1 cellular context compared by ENCODE assay signal in genomic region chr6:157273756-157274088, GRCh38.
TF ChIP-seq lines count a peak whose summit lies in the region.

No MANE protein-coding gene starts in this region.

TF ChIP-seq in HEK293, 187 proteins besides CTCF, POLR2A, EP300 and RAD21 (continued from another document and continues in another):
- TF ChIP-seq ZSCAN5A (tag by site-specific recombination; IDR thresholded peaks at IDR 0.05) (no peak), ZNF214 (tag by site-specific recombination; IDR thresholded peaks at IDR 0.05; ENCODE audit: borderline replicate concordance) (no peak), ZNF416 (tag by site-specific recombination; IDR thresholded peaks at IDR 0.05) (no peak), ZNF664 (tag by site-specific recombination; IDR thresholded peaks at IDR 0.05) (no peak), ZNF148 (tag by site-specific recombination; IDR thresholded peaks at IDR 0.05; ENCODE audit: borderline replicate concordance) (no peak), ZNF548 (tag by site-specific recombination; IDR thresholded peaks at IDR 0.05) (no peak), PRDM1 (tag by site-specific recombination; IDR thresholded peaks at IDR 0.05) (no peak), MZF1 (tag by site-specific recombination; IDR thresholded peaks at IDR 0.05; ENCODE audit: borderline replicate concordance) (no peak), ZNF19 (tag by site-specific recombination; IDR thresholded peaks at IDR 0.05; ENCODE audit: low read depth) (no peak), ZNF114 (tag by site-specific recombination; IDR thresholded peaks at IDR 0.05) (no peak), ZNF610 (tag by site-specific recombination; IDR thresholded peaks at IDR 0.05; ENCODE audit: borderline replicate concordance) (no peak), ZSCAN30 (tag by site-specific recombination; IDR thresholded peaks at IDR 0.05) (no peak), ZNF292 (tag by site-specific recombination; IDR thresholded peaks at IDR 0.05; ENCODE audit: borderline replicate concordance, low read depth) (no peak), ZNF768 (tag by site-specific recombination; IDR thresholded peaks at IDR 0.05) (no peak), GLIS2 (tag by site-specific recombination; IDR thresholded peaks at IDR 0.05) (peak; percentile 87), ZNF585B (tag by site-specific recombination; IDR thresholded peaks at IDR 0.05) (no peak), ZNF335 (tag by site-specific recombination; conservative IDR thresholded peaks at IDR 0.05) (no peak), ZNF518A (tag by site-specific recombination; conservative IDR thresholded peaks at IDR 0.05; ENCODE audit: low read depth) (no peak), ZNF426 (tag by site-specific recombination; IDR thresholded peaks at IDR 0.05) (no peak), ZNF580 (tag by site-specific recombination; IDR thresholded peaks at IDR 0.05) (no peak), ZBTB8A (tag by site-specific recombination; IDR thresholded peaks at IDR 0.05) (no peak), PRDM6 (tag by site-specific recombination; IDR thresholded peaks at IDR 0.05) (no peak), GLI4 (tag by site-specific recombination; IDR thresholded peaks at IDR 0.05) (no peak), ZNF398 (tag by site-specific recombination; IDR thresholded peaks at IDR 0.05) (no peak), MYNN (tag by site-specific recombination; IDR thresholded peaks at IDR 0.05; ENCODE audit: borderline replicate concordance) (no peak), ZNF423 (tag by site-specific recombination; IDR thresholded peaks at IDR 0.05) (peak; percentile 91), ZNF184 (tag by site-specific recombination; IDR thresholded peaks at IDR 0.05) (no peak), ZNF704 (tag by site-specific recombination; IDR thresholded peaks at IDR 0.05) (no peak), KLF8 (tag by site-specific recombination; IDR thresholded peaks at IDR 0.05) (no peak), ZNF76 (tag by site-specific recombination; IDR thresholded peaks at IDR 0.05; ENCODE audit: borderline replicate concordance, low read depth) (peak; percentile 16; the same call in 1 of the 2 replicates), ZFP69B (tag by site-specific recombination; IDR thresholded peaks at IDR 0.05) (peak; percentile 66; the same call in 1 of the 2 replicates), ZNF280C (tag by site-specific recombination; IDR thresholded peaks at IDR 0.05) (no peak), ZNF654 (tag by site-specific recombination; IDR thresholded peaks at IDR 0.05; ENCODE audit: low read depth) (no peak), SP2 (tag by site-specific recombination; IDR thresholded peaks at IDR 0.05) (peak; percentile 67), ZNF600 (tag by site-specific recombination; IDR thresholded peaks at IDR 0.05) (0 out of 2 replicates have a peak, but pooled peaks have one; percentile 10), ZNF658 (tag by site-specific recombination; IDR thresholded peaks at IDR 0.05) (no peak), ZNF791 (tag by site-specific recombination; IDR thresholded peaks at IDR 0.05) (no peak), ZBTB11 (tag by site-specific recombination; conservative IDR thresholded peaks at IDR 0.05; ENCODE audit: low read depth) (no peak), TRIM28 (IDR thresholded peaks at IDR 0.05; ENCODE audit: borderline replicate concordance, low read length) (no peak)
